Comparison of ENCODE assay signal across 14 cellular contexts in genomic region chr10:35394934-35395333, GRCh38.
"Had no signal": no experiment of that assay in that cellular context is flagged by ENCODE, and none has a peak within 500 bp of the region (broad histone marks: within the 10 kb centered on the region; RNA-seq: fewer than 3 reads in every experiment).

No MANE protein-coding gene starts in this region.

- FAIRE-seq: astrocyte had no signal

- ATAC-seq: left colon; natural killer cell treated with Interleukin-12 subunit alpha and Interleukin-12 subunit beta and Interleukin-15 and Interleukin-18, amount 100 ng/mL, for 72 hours; stimulated activated naive CD8-positive, alpha-beta T cell treated with anti-CD3 and anti-CD28 coated beads, Interleukin-15, Interleukin-2, amounts not matched to agents 100 U/mL and 50 U/mL, for 24 hours had no signal

- H3K9me3 Mint-ChIP-seq: natural killer cell treated with Interleukin-12 subunit alpha and Interleukin-12 subunit beta and Interleukin-15 and Interleukin-18, amount 100 ng/mL, for 72 hours had no signal

- H3K9me3 ChIP-seq: testis, uterus had no signal

- H3K27ac ChIP-seq: testis, uterus had no signal

- H3K4me1 ChIP-seq: uterus had no signal

- DNase-seq: activated CD4-positive, alpha-beta memory T cell treated with anti-CD3 and anti-CD28 coated beads for 36 hours; activated gamma-delta T cell treated with Interleukin-2 at 50 U/mL for 16 hours; activated T-cell treated with anti-CD3 and anti-CD28 coated beads, Interleukin-2, amount 50 U/mL, for 48 hours; cortex of kidney; effector memory CD4-positive, alpha-beta T cell; immature natural killer cell; left colon; stimulated activated CD4-positive, alpha-beta T cell treated with anti-CD3 and anti-CD28 coated beads, Interleukin-12 subunit alpha, Interleukin-12 subunit beta, amount 100 ng/mL, for 4 hours; stimulated activated naive CD8-positive, alpha-beta T cell treated with anti-CD3 and anti-CD28 coated beads, Interleukin-15, Interleukin-2, amounts not matched to agents 100 U/mL and 50 U/mL, for 24 hours; testis; uterus had no signal

- H3K27me3 ChIP-seq: testis, uterus had no signal

- H3K4me3 ChIP-seq: testis, uterus had no signal

- H3K27ac Mint-ChIP-seq: activated CD4-positive, alpha-beta memory T cell treated with anti-CD3 and anti-CD28 coated beads for 36 hours; natural killer cell treated with Interleukin-12 subunit alpha and Interleukin-12 subunit beta and Interleukin-15 and Interleukin-18, amount 100 ng/mL, for 72 hours; T-helper 2 cell treated with Interferon-gamma antibody and Interleukin-4, amounts not matched to agents 5 μg/mL and 100 μg/mL, for 36 hours had no signal

- H3K27me3 Mint-ChIP-seq: activated CD4-positive, alpha-beta memory T cell treated with anti-CD3 and anti-CD28 coated beads for 36 hours; natural killer cell treated with Interleukin-12 subunit alpha and Interleukin-12 subunit beta and Interleukin-15 and Interleukin-18, amount 100 ng/mL, for 72 hours had no signal

- H3K36me3 ChIP-seq: uterus had no signal

- H3K4me3 Mint-ChIP-seq: activated CD4-positive, alpha-beta memory T cell treated with anti-CD3 and anti-CD28 coated beads for 36 hours; immature natural killer cell; natural killer cell treated with Interleukin-12 subunit alpha and Interleukin-12 subunit beta and Interleukin-15 and Interleukin-18, amount 100 ng/mL, for 72 hours; T-helper 2 cell treated with Interferon-gamma antibody and Interleukin-4, amounts not matched to agents 5 μg/mL and 100 μg/mL, for 36 hours had no signal
